19 cellular contexts compared by ENCODE assay signal in the genomic region with DNA sequence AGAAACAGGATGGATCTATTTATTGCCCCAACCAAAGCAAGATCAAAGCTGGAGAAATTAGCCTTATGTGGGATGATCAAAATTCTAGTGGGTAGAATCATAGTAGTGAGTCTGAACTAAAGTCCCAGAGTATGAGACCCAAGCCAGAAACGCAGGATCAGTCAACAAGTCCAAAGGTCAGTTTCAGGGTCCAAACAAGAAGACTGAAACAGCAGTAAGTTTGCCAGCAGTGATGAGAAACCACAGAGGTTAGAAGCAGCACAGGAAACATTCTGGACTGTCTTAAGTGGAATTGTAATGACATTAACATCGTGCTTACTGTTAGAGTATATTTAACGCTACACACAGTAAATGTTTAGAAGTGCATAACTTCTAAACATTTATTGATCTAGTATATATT.
DNase-seq lines count a peak whose midpoint lies in the region; ATAC-seq and TF ChIP-seq lines count a peak whose summit lies in the region.
"Had no signal": no experiment of that assay in that cellular context is flagged by ENCODE, and none has a peak within 500 bp of the region (broad histone marks: within the 10 kb centered on the region; RNA-seq: fewer than 3 reads in every experiment).

No MANE protein-coding gene starts in this region.

- H3K27me3 ChIP-seq in body of pancreas: no peaks in the 10 kb centered on the region
- H3K27me3 ChIP-seq: SJCRH30 had no signal

- no peak overlapping the region for H3K4me3 ChIP-seq in body of pancreas
- H3K4me3 ChIP-seq: A549, PC-9, SJCRH30 had no signal

- no peaks in the 10 kb centered on the region for H3K27me3 Mint-ChIP-seq in activated T-cell treated with anti-CD3 and anti-CD28 coated beads, Interleukin-2, amount 50 U/mL, for 4 hours (ENCODE audit: low read depth)
- H3K27me3 Mint-ChIP-seq: CD4-positive, alpha-beta T cell had no signal

- no peak overlapping the region for H3K27ac ChIP-seq in body of pancreas
- H3K27ac ChIP-seq: A549, PC-9, SJCRH30 had no signal

- intact Hi-C loops in body of pancreas (cut with DNase I): no loop called here

- no peak overlapping the region for H3K4me3 Mint-ChIP-seq in activated T-cell treated with anti-CD3 and anti-CD28 coated beads, Interleukin-2, amount 50 U/mL, for 4 hours
- H3K4me3 Mint-ChIP-seq: CD4-positive, alpha-beta T cell; T-helper 1 cell treated with Interleukin-12 subunit alpha and Interleukin-12 subunit beta and Interleukin-4 antibody, amounts not matched to agents 30 μg/mL and 1 μg/mL, for 36 hours had no signal

- ATAC-seq in GM19023 (IDR thresholded peaks at IDR 0.05; ENCODE audit: unreplicated experiment) (peak; percentile 71), HG03432 (IDR thresholded peaks at IDR 0.05; ENCODE audit: unreplicated experiment) (peak; percentile 54), body of pancreas (peak; percentile 59), HG02678 (IDR thresholded peaks at IDR 0.05; ENCODE audit: unreplicated experiment) (no peak), HG02588 (IDR thresholded peaks at IDR 0.05; ENCODE audit: unreplicated experiment) (no peak), HG03439 (IDR thresholded peaks at IDR 0.05; ENCODE audit: unreplicated experiment) (no peak)
- ATAC-seq in activated T-cell treated with anti-CD3 and anti-CD28 coated beads, Interleukin-2, amount 50 U/mL, for 4 hours: no peak
- ATAC-seq: A549 had no signal

- no peaks in the 10 kb centered on the region for H3K9me3 ChIP-seq in body of pancreas
- H3K9me3 ChIP-seq: A549, Caco-2, SJCRH30 had no signal

- peaks cover 4% of the 10 kb centered on the region for H3K9me3 Mint-ChIP-seq in activated T-cell treated with anti-CD3 and anti-CD28 coated beads, Interleukin-2, amount 50 U/mL, for 4 hours
- H3K9me3 Mint-ChIP-seq: CD4-positive, alpha-beta T cell; T-helper 1 cell treated with Interleukin-12 subunit alpha and Interleukin-12 subunit beta and Interleukin-4 antibody, amounts not matched to agents 30 μg/mL and 1 μg/mL, for 36 hours had no signal

- no peaks in the 10 kb centered on the region for H3K4me1 Mint-ChIP-seq in activated T-cell treated with anti-CD3 and anti-CD28 coated beads, Interleukin-2, amount 50 U/mL, for 4 hours (ENCODE audit: low read depth)

- TF ChIP-seq POLR2A in body of pancreas (IDR thresholded peaks at IDR 0.05): no peak

- H3K4me1 ChIP-seq in body of pancreas: no peaks in the 10 kb centered on the region
- H3K4me1 ChIP-seq: A549, Caco-2, SJCRH30 had no signal

- no peaks in the 10 kb centered on the region for H3K36me3 ChIP-seq in body of pancreas (replicated peaks in 1 of 2; ENCODE audit: insufficient read depth in 1 of 2, low read depth in 2 of 2)
- H3K36me3 ChIP-seq: SJCRH30 had no signal

- no peak for TF ChIP-seq CTCF in body of pancreas (IDR thresholded peaks at IDR 0.05)

- DNase-seq in body of pancreas (peak in 3 of 4 donors; percentile 9 to 17 (median 17)), mucosa of gallbladder (ENCODE audit: low spot score) (peak; percentile 14)
- no peak for DNase-seq in activated T-cell treated with anti-CD3 and anti-CD28 coated beads, Interleukin-2, amount 50 U/mL, for 4 hours
- DNase-seq: Caco-2; CD4-positive, alpha-beta T cell; EL; KBM-7; MV-4-11; NCI-H1694 treated with DMSO at 0.1 percent for 48 hours; NCI-H748 treated with DMSO at 0.1 percent for 48 hours; PC-9; SJCRH30 had no signal

- 34 to 37% methylated on average over 3 of the region's 3 CpGs for WGBS in body of pancreas, 2 donors

- no peaks in the 10 kb centered on the region for H3K36me3 Mint-ChIP-seq in activated T-cell treated with anti-CD3 and anti-CD28 coated beads, Interleukin-2, amount 50 U/mL, for 4 hours (ENCODE audit: insufficient read depth)

Comparison
In these comparisons a context has a peak if more than half of its experiments do, and no peak if none do; other contexts are left out.
1. ATAC-seq: peak in GM19023 (single experiment), HG03432 (single experiment) and body of pancreas (single experiment); none in HG02678 (single experiment), HG02588 (single experiment), activated T-cell treated with anti-CD3 and anti-CD28 coated beads, Interleukin-2, amount 50 U/mL, for 4 hours (0 of 2) and HG03439 (single experiment).